1 cellular context compared by ENCODE assay signal in genomic region chr3:33067484-33067883, GRCh38.
TF ChIP-seq lines count a peak whose summit lies in the region.

No MANE protein-coding gene starts in this region.

TF ChIP-seq in K562, 482 proteins besides CTCF, POLR2A, EP300 and RAD21 (continued from another document and continues in another):
- TF ChIP-seq ZBTB40 (IDR thresholded peaks at IDR 0.05) (no peak), ZBTB40 (CRISPR knock-in tag; IDR thresholded peaks at IDR 0.05) (no peak), TOE1 (IDR thresholded peaks at IDR 0.05; ENCODE audit: borderline replicate concordance) (no peak), TOE1 (CRISPR knock-in tag; IDR thresholded peaks at IDR 0.05; ENCODE audit: borderline replicate concordance, low read depth) (no peak), SMARCB1 (IDR thresholded peaks at IDR 0.05; ENCODE audit: insufficient read length, low read depth) (no peak), FOXP1 (CRISPR knock-in tag; IDR thresholded peaks at IDR 0.05) (0 out of 2 replicates have a peak, but pooled peaks have one; percentile 51), ESRRB (CRISPR knock-in tag; IDR thresholded peaks at IDR 0.05; ENCODE audit: borderline replicate concordance) (no peak), SMC3 (conservative IDR thresholded peaks at IDR 0.05; ENCODE audit: insufficient read depth, low read depth, low read length) (no peak), ZBTB12 (CRISPR knock-in tag; IDR thresholded peaks at IDR 0.05) (0 out of 2 replicates have a peak, but pooled peaks have one; percentile 18), JUN (IDR thresholded peaks at IDR 0.05; ENCODE audit: borderline replicate concordance, low read depth, low read length) (peak; percentile 88), JUN (CRISPR knock-in tag; IDR thresholded peaks at IDR 0.05; ENCODE audit: borderline replicate concordance) (0 out of 2 replicates have a peak, but pooled peaks have one; percentile 31), ZNF609 (CRISPR knock-in tag; IDR thresholded peaks at IDR 0.05; ENCODE audit: borderline replicate concordance) (no peak; the same call in 1 of the 2 replicates), SLC30A9 (CRISPR knock-in tag; IDR thresholded peaks at IDR 0.05) (no peak), CBX8 (IDR thresholded peaks at IDR 0.05; ENCODE audit: borderline replicate concordance, extremely low read depth, low read depth, low read length, poor library complexity, severe bottlenecking) (no peak), ARID3B (CRISPR knock-in tag; IDR thresholded peaks at IDR 0.05; ENCODE audit: borderline replicate concordance) (no peak), RBM39 (optimal IDR thresholded peaks at IDR 0.05; ENCODE audit: low read depth, low read length) (no peak), MXI1 (IDR thresholded peaks at IDR 0.05; ENCODE audit: low read depth, low read length) (no peak), ZNF75A (CRISPR knock-in tag; IDR thresholded peaks at IDR 0.05) (no peak), NCOR1 (IDR thresholded peaks at IDR 0.05) (0 out of 2 replicates have a peak, but pooled peaks have one; percentile 41), ZNF518B (CRISPR knock-in tag; IDR thresholded peaks at IDR 0.05) (no peak), E2F4 (CRISPR knock-in tag; IDR thresholded peaks at IDR 0.05; ENCODE audit: low read depth) (no peak), SIX5 (IDR thresholded peaks at IDR 0.05; ENCODE audit: borderline replicate concordance in 1 of 2, insufficient read depth in 1 of 2, low read depth in 1 of 2, low read length in 2 of 2) (no peak), MYNN (IDR thresholded peaks at IDR 0.05) (no peak), MYNN (CRISPR knock-in tag; IDR thresholded peaks at IDR 0.05) (no peak), BHLHE40 (IDR thresholded peaks at IDR 0.05; ENCODE audit: low read length) (peak; percentile 63), ASH1L (IDR thresholded peaks at IDR 0.05; ENCODE audit: borderline replicate concordance, low read depth, partially characterized antibody) (no peak), SRSF1 (IDR thresholded peaks at IDR 0.05; ENCODE audit: low read depth, low read length) (no peak), CBFB (CRISPR knock-in tag; IDR thresholded peaks at IDR 0.05) (no peak), E2F5 (CRISPR knock-in tag; IDR thresholded peaks at IDR 0.05) (no peak), ZNF165 (CRISPR knock-in tag; IDR thresholded peaks at IDR 0.05; ENCODE audit: borderline replicate concordance) (no peak), SFPQ (IDR thresholded peaks at IDR 0.05; ENCODE audit: low read depth, low read length) (no peak)
